ENCODE assay signal across 12 cellular contexts in genomic region chr1:172883387-172883791, GRCh38.
A peak's percentile ranks its signal among the peaks of the same experiment; 100 is the strongest.
DNase-seq lines count a peak whose midpoint lies in the region; ATAC-seq and TF ChIP-seq lines count a peak whose summit lies in the region.
"Had no signal": no experiment of that assay in that cellular context is flagged by ENCODE, and none has a peak within 500 bp of the region (broad histone marks: within the 10 kb centered on the region; RNA-seq: fewer than 3 reads in every experiment).

No MANE protein-coding gene starts in this region.

- H3K27me3 Mint-ChIP-seq in H9 (ENCODE audit: low read depth) (no peaks in the 10 kb centered on the region), memory B cell (peaks cover 9% of the 10 kb centered on the region)

- no peaks in the 10 kb centered on the region for H3K79me2 ChIP-seq in H9 (ENCODE audit: insufficient read depth, low read length)
- no peaks in the 10 kb centered on the region for H3K79me2 ChIP-seq in Karpas-422 (ENCODE audit: low read length)

- H2BK120ac ChIP-seq in H9 (ENCODE audit: low read depth, low read length, poor library complexity, severe bottlenecking) = no peak overlapping the region

- no peak overlapping the region for H4K91ac ChIP-seq in H9 (ENCODE audit: insufficient read length, low read depth, low read length)

- H2BK15ac ChIP-seq in H9 (ENCODE audit: low read depth, low read length) = no peak overlapping the region

- no peak for DNase-seq in H9
- DNase-seq in Karpas-422 = no peak
- DNase-seq in memory B cell (ENCODE audit: low spot score in 2 of 2) = no peak
- DNase-seq in head of caudate nucleus = no peak
- DNase-seq in occipital lobe (lab: John Stamatoyannopoulos, UW) = no peak
- no peak for DNase-seq in NCI-H345 (lab: John Stamatoyannopoulos, UW)
- DNase-seq: body of pancreas, foreskin melanocyte, spleen had no signal

- no peak overlapping the region for H4K8ac ChIP-seq in H9 (replicated peaks; ENCODE audit: insufficient read length, low read depth, low read length)

- no peak overlapping the region for H3T11ph ChIP-seq in H9 (ENCODE audit: low read length)

- H3K4me2 ChIP-seq in H9 (ENCODE audit: insufficient read depth, insufficient read length, low read length) (no peak overlapping the region), Karpas-422 (ENCODE audit: low read depth, low read length, poor library complexity, severe bottlenecking) (peak overlapping the region; percentile 49)

- H3K27me3 ChIP-seq in H9 (ENCODE audit: insufficient read depth, low read length) (no peaks in the 10 kb centered on the region), Karpas-422 (ENCODE audit: low read length) (no peaks in the 10 kb centered on the region)
- H3K27me3 ChIP-seq: spleen, suprapubic skin had no signal

- H2AK5ac ChIP-seq in H9 (ENCODE audit: insufficient read length, low read length) = no peak overlapping the region

- H3K27ac ChIP-seq in H9 (ENCODE audit: insufficient read length, low read depth, low read length) = no peak overlapping the region
- H3K27ac ChIP-seq in Karpas-422 (ENCODE audit: low read length) = no peak overlapping the region
- H3K27ac ChIP-seq: body of pancreas, spleen, suprapubic skin had no signal

- no peaks in the 10 kb centered on the region for H3K23me2 ChIP-seq in H9 (ENCODE audit: insufficient read length, low read depth, low read length, poor library complexity, severe bottlenecking)

- ATAC-seq in GM18511 (IDR thresholded peaks at IDR 0.05; ENCODE audit: unreplicated experiment) (peak; percentile 93), memory B cell (ENCODE audit: low read depth) (peak; percentile 22), HG02763 (IDR thresholded peaks at IDR 0.05; ENCODE audit: unreplicated experiment) (no peak)
- ATAC-seq: body of pancreas had no signal

- no peaks in the 10 kb centered on the region for H3K9me2 ChIP-seq in Karpas-422 (replicated peaks; ENCODE audit: insufficient read depth, low read length)

- no CpG with 5 or more reads among the region's 3 CpGs for WGBS in H9 (ENCODE audit: extremely low coverage, insufficient read length, low lambda C conversion rate)

- H3K56ac ChIP-seq in H9 (ENCODE audit: insufficient read length, low read depth, low read length) = no peak overlapping the region

- H4K5ac ChIP-seq in H9 (ENCODE audit: insufficient read length, low read depth, low read length) = no peak overlapping the region

- no peak overlapping the region for H2BK12ac ChIP-seq in H9 (ENCODE audit: insufficient read length, low read depth, low read length)

- H3K14ac ChIP-seq in H9 (ENCODE audit: insufficient read depth, low read length) = no peak overlapping the region; the same call in 1 of the 2 replicates

- intact Hi-C loops in head of caudate nucleus (cut with DNase I) = no loop called here

- H3K4ac ChIP-seq in H9 (ENCODE audit: low read depth, low read length) = no peak overlapping the region

- no peaks in the 10 kb centered on the region for H3K79me1 ChIP-seq in H9 (ENCODE audit: insufficient read depth, low read depth, low read length, poor library complexity, severe bottlenecking)

- H4K20me1 ChIP-seq in H9 (ENCODE audit: control insufficient read depth, insufficient read depth, insufficient read length) (no peaks in the 10 kb centered on the region), Karpas-422 (ENCODE audit: insufficient read depth, low read depth, low read length) (no peaks in the 10 kb centered on the region)

- H3K4me3 Mint-ChIP-seq in H9 = no peak overlapping the region
- H3K4me3 Mint-ChIP-seq in memory B cell = no peak overlapping the region

- H3K9ac ChIP-seq in H9 (ENCODE audit: extremely low read depth, insufficient read length, low read length) (no peak overlapping the region), Karpas-422 (ENCODE audit: low read length) (0 out of 2 replicates have a peak overlapping the region, but pooled peaks have one; percentile 15)

- no peaks in the 10 kb centered on the region; a peak in 1 of 7 replicates for H3K36me3 Mint-ChIP-seq in H9 (ENCODE audit: insufficient read depth in 1 of 3, low read depth in 3 of 3)
- no peaks in the 10 kb centered on the region for H3K36me3 Mint-ChIP-seq in memory B cell

- H2BK5ac ChIP-seq in H9 (ENCODE audit: insufficient read length, low read length) = no peak overlapping the region

- H3K4me1 Mint-ChIP-seq in H9 (peaks cover 3 to 4% of the 10 kb centered on the region in 2 experiments; a peak in 3 of 4 replicates), memory B cell (peaks cover 9% of the 10 kb centered on the region)

- H2AFZ ChIP-seq in H9 (ENCODE audit: low read length) (no peak overlapping the region), Karpas-422 (ENCODE audit: low read length) (no peak overlapping the region)

- H3K27ac Mint-ChIP-seq in H9 = no peak overlapping the region
- H3K27ac Mint-ChIP-seq in memory B cell = no peak overlapping the region

- H3K23ac ChIP-seq in H9 (ENCODE audit: insufficient read length, low read depth, low read length) = no peak overlapping the region

- H3K4me1 ChIP-seq in H9 (ENCODE audit: insufficient read depth, low read length) = no peaks in the 10 kb centered on the region; the same call in 1 of the 2 replicates
- peaks cover 16% of the 10 kb centered on the region for H3K4me1 ChIP-seq in Karpas-422 (ENCODE audit: low read length)

- H3K9me3 Mint-ChIP-seq in H9 (peaks cover 3 to 5% of the 10 kb centered on the region in 2 experiments; a peak in 2 of 5 replicates), memory B cell (no peaks in the 10 kb centered on the region)

- peak overlapping the region; percentile 26 for H3K4me3 ChIP-seq in Karpas-422 (ENCODE audit: low read length)
- H3K4me3 ChIP-seq: body of pancreas, spleen, suprapubic skin had no signal

- TF ChIP-seq CTCF in H9 (conservative IDR thresholded peaks at IDR 0.05) = no peak

- H3K18ac ChIP-seq in H9 (ENCODE audit: insufficient read length, low read depth, low read length) = peak overlapping the region; percentile 47

- no peaks in the 10 kb centered on the region for H3K36me3 ChIP-seq in Karpas-422 (ENCODE audit: insufficient read depth, low read length)
- H3K36me3 ChIP-seq: spleen, suprapubic skin had no signal

- H2BK20ac ChIP-seq in H9 (ENCODE audit: low read depth, low read length, poor library complexity, severe bottlenecking) = no peak overlapping the region

- no peaks in the 10 kb centered on the region for H3K9me3 ChIP-seq in H9 (ENCODE audit: control insufficient read depth, low read depth, low read length)
- H3K9me3 ChIP-seq in Karpas-422 (ENCODE audit: low read length) = no peaks in the 10 kb centered on the region
- H3K9me3 ChIP-seq: body of pancreas, spleen, suprapubic skin had no signal
